In the genomic region with DNA sequence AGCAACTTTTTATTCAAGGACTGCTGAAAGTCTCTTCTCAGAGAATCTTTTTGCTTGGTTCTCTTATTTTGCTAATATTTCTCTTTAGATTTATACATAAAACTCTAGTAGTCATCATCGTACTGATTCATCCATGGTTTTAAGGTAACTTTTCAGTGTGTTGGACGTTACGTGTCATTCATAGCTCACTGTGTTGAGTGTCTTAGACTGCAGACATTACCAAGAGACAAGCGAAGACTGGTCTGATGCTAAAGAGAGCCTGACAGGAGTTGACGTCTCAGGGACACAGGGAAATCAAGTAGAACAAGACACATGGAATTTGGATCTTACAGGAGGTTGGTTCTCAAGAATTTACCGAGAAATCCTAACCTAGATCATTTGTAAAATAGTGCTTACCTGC, we compare ENCODE assay signal across 28 cellular contexts.
"Had no signal": no experiment of that assay in that cellular context is flagged by ENCODE, and none has a peak within 500 bp of the region (broad histone marks: within the 10 kb centered on the region; RNA-seq: fewer than 3 reads in every experiment).

No MANE protein-coding gene starts in this region.

- H3K4me3 ChIP-seq: gastrocnemius medialis, heart left ventricle had no signal

- H3K9me3 ChIP-seq: gastrocnemius medialis, heart left ventricle had no signal

- H3K36me3 ChIP-seq: brain microvascular endothelial cell, gastrocnemius medialis, heart left ventricle had no signal

- H3K4me1 ChIP-seq: gastrocnemius medialis, heart left ventricle had no signal

- H3K27me3 ChIP-seq: brain microvascular endothelial cell, gastrocnemius medialis, heart left ventricle had no signal

- DNase-seq: activated CD4-positive, alpha-beta memory T cell treated with anti-CD3 and anti-CD28 coated beads, Interleukin-2, amount 10 ng/mL, durations not matched to agents 7 days and 5 days; activated CD4-positive, alpha-beta T cell treated with anti-CD3 and anti-CD28 coated beads for 4 hours; activated CD4-positive, alpha-beta T cell treated with anti-CD3 and anti-CD28 coated beads, Interleukin-2, amount 10 ng/mL, durations not matched to agents 7 days and 5 days; activated CD4-positive, alpha-beta T cell treated with anti-CD3 and anti-CD28 coated beads, Interleukin-2, amount 50 U/mL, for 4 hours; activated CD4-positive, CD25-positive, alpha-beta regulatory T cell; activated CD4-positive, CD25-positive, alpha-beta regulatory T cell treated with anti-CD3 and anti-CD28 coated beads, Interleukin-2, amount 50 U/mL, for 72 hours; activated CD8-positive, alpha-beta memory T cell treated with anti-CD3 and anti-CD28 coated beads, Interleukin-2, amount 50 U/mL, for 48 hours; activated gamma-delta T cell treated with Interleukin-2 at 50 U/mL for 16 hours; activated naive CD4-positive, alpha-beta T cell treated with anti-CD3 and anti-CD28 coated beads, Interleukin-2, amount 50 U/mL, for 16 hours; activated naive CD4-positive, alpha-beta T cell treated with Interleukin-2 at 50 U/mL for 16 hours; activated T-cell treated with anti-CD3 and anti-CD28 coated beads for 4 hours; activated T-cell treated with anti-CD3 and anti-CD28 coated beads, Interleukin-2, amount 50 U/mL, for 24 hours; activated T-cell treated with anti-CD3 and anti-CD28 coated beads, Interleukin-2, amount 50 U/mL, for 72 hours; amniotic stem cell; anterior cingulate cortex; brain microvascular endothelial cell; caudate nucleus; cortex of kidney; dermis blood vessel endothelial cell; effector CD4-positive, alpha-beta T cell; effector memory CD8-positive, alpha-beta T cell; foreskin fibroblast; gastrocnemius medialis; glutamatergic neuron; heart left ventricle; T-helper 2 cell had no signal

- FAIRE-seq: astrocyte had no signal

- ATAC-seq: effector memory CD8-positive, alpha-beta T cell; gastrocnemius medialis; heart left ventricle had no signal

- H3K27ac ChIP-seq: brain microvascular endothelial cell, epithelial cell of prostate, gastrocnemius medialis, heart left ventricle had no signal
